ENCODE assay signal across 25 cellular contexts in the genomic region with DNA sequence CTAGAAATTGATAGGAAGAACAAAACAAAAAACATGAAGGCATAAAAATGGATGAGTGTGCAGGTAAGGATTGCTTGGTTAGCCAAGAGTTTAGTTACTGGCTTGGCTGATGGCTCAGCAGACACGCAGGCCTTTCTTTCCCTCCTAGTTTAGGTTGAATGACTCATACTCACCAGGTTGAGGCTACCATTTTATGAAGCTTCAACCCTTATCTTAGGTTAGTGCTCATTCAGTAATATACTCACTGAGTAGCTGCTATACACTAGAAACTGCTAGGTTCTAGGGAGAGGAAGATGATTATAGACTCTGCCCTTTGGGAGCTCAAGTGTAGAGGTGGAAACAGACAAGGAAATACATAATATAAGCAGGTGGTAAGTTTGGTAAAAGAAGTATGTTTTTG. TPM values are rescaled to one million over a fixed set of nuclear protein-coding genes. Genes with fewer than 3 reads are reported as not detected.
DNase-seq lines count a peak whose midpoint lies in the region; ATAC-seq, FAIRE-seq and TF ChIP-seq lines count a peak whose summit lies in the region.
"Had no signal": no experiment of that assay in that cellular context is flagged by ENCODE, and none has a peak within 500 bp of the region (broad histone marks: within the 10 kb centered on the region; RNA-seq: fewer than 3 reads in every experiment).

No MANE protein-coding gene starts in this region.

- H3K9me3 Mint-ChIP-seq in activated CD8-positive, alpha-beta memory T cell treated with anti-CD3 and anti-CD28 coated beads, Interleukin-2, amount 10 ng/mL, durations not matched to agents 7 days and 5 days (ENCODE audit: low read depth): no peaks in the 10 kb centered on the region
- H3K9me3 Mint-ChIP-seq in CD14-positive monocyte: peaks cover 0 to 2% (median 0%) of the 10 kb centered on the region in 7 donors

- no peak for TF ChIP-seq RAD21 in A549 (conservative IDR thresholded peaks at IDR 0.05 in 1 of 2, IDR thresholded peaks at IDR 0.05 in 1 of 2)

- TF ChIP-seq POLR2A in A549 (IDR thresholded peaks at IDR 0.05; ENCODE audit: low read length): no peak

- peaks cover 6% of the 10 kb centered on the region; the same call in 1 of the 3 replicates for H3K4me1 ChIP-seq in A549

- H3K9me3 ChIP-seq in A549: no peaks in the 10 kb centered on the region
- H3K9me3 ChIP-seq in T-helper 17 cell (ENCODE audit: control insufficient read depth, low read length, poor library complexity, severe bottlenecking): no peaks in the 10 kb centered on the region

- DNase-seq in activated CD8-positive, alpha-beta memory T cell treated with anti-CD3 and anti-CD28 coated beads, Interleukin-2, amount 10 ng/mL, durations not matched to agents 7 days and 5 days: no peak
- no peak for DNase-seq in activated CD8-positive, alpha-beta memory T cell treated with anti-CD3 and anti-CD28 coated beads, Interleukin-2, amount 50 U/mL, for 48 hours
- DNase-seq in A549 (ENCODE audit: low read depth in 1 of 2, low spot score in 1 of 2) (no peak), T-helper 17 cell (no peak), kidney tubule cell (ENCODE audit: low spot score) (peak; percentile 68), CD14-positive monocyte (ENCODE audit: low spot score) (no peak), NCI-H1092 (lab: John Stamatoyannopoulos, UW) (no peak)
- DNase-seq: DMS 273 treated with DMSO at 0.1 percent for 48 hours, DMS79 treated with DMSO at 0.1 percent for 48 hours, Kasumi-1, NCI-H1417, NCI-H187, NCI-H2107, NCI-H446 treated with DMSO at 0.1 percent for 48 hours, NCI-H526 treated with DMSO at 0.1 percent for 48 hours, OCI-M1, SHP77 treated with DMSO at 0.1 percent for 48 hours, SW 1271 had no signal

- no peak overlapping the region for H3K4me3 Mint-ChIP-seq in activated CD8-positive, alpha-beta memory T cell treated with anti-CD3 and anti-CD28 coated beads, Interleukin-2, amount 10 ng/mL, durations not matched to agents 7 days and 5 days
- H3K4me3 Mint-ChIP-seq in T-helper 17 cell (no peak overlapping the region), CD14-positive monocyte (no peak overlapping the region)
- H3K4me3 Mint-ChIP-seq: B cell had no signal

- POLR2A ChIA-PET in A549 (lab: Yijun Ruan, JAX): interaction anchor here (0.6 to 0.8 kb wide), 2 partner anchors 111 to 131 kb away, joined by 4 read pairs; partner anchors contain the start of gene COPS7A

- no peak overlapping the region for H3K4me2 ChIP-seq in A549

- no peak for FAIRE-seq in A549 (lab: Jason Lieb, UNC)
- FAIRE-seq: GM12878, GM18507, H54 had no signal

- intact Hi-C loops in CD14-positive monocyte (cut with micrococcal nuclease): no loop called here

- H3K4me1 Mint-ChIP-seq in activated CD8-positive, alpha-beta memory T cell treated with anti-CD3 and anti-CD28 coated beads, Interleukin-2, amount 10 ng/mL, durations not matched to agents 7 days and 5 days: peaks cover 8% of the 10 kb centered on the region
- peaks cover 12% of the 10 kb centered on the region for H3K4me1 Mint-ChIP-seq in T-helper 17 cell
- peaks cover 4% of the 10 kb centered on the region for H3K4me1 Mint-ChIP-seq in CD14-positive monocyte

- H3K27ac ChIP-seq in A549: no peak overlapping the region
- H3K27ac ChIP-seq: SK-N-MC had no signal

- TF ChIP-seq CTCF in A549 (IDR thresholded peaks at IDR 0.05) (no peak), CD14-positive monocyte (IDR thresholded peaks at IDR 0.05) (no peak)

- H3K4me3 ChIP-seq in A549: no peak overlapping the region
- H3K4me3 ChIP-seq: GM12878, SK-N-MC had no signal

- no peak overlapping the region for H3K27ac Mint-ChIP-seq in activated CD8-positive, alpha-beta memory T cell treated with anti-CD3 and anti-CD28 coated beads, Interleukin-2, amount 10 ng/mL, durations not matched to agents 7 days and 5 days
- H3K27ac Mint-ChIP-seq in T-helper 17 cell: peak overlapping the region; percentile 77
- no peak overlapping the region for H3K27ac Mint-ChIP-seq in CD14-positive monocyte
- H3K27ac Mint-ChIP-seq: B cell had no signal

- WGBS in A549 (ENCODE audit: missing lambda C conversion rate): 84% methylated on average over 1 of the region's 1 CpG

- ATAC-seq in activated CD8-positive, alpha-beta memory T cell treated with anti-CD3 and anti-CD28 coated beads, Interleukin-2, amount 10 ng/mL, durations not matched to agents 7 days and 5 days: peak; percentile 31
- no peak for ATAC-seq in A549
- no peak for ATAC-seq in T-helper 17 cell
- ATAC-seq in GM21447 (IDR thresholded peaks at IDR 0.05; ENCODE audit: unreplicated experiment): no peak
- ATAC-seq: GM12878 had no signal

- H3K36me3 Mint-ChIP-seq in activated CD8-positive, alpha-beta memory T cell treated with anti-CD3 and anti-CD28 coated beads, Interleukin-2, amount 10 ng/mL, durations not matched to agents 7 days and 5 days: no peaks in the 10 kb centered on the region
- H3K36me3 Mint-ChIP-seq in T-helper 17 cell (ENCODE audit: low read depth): no peaks in the 10 kb centered on the region
- H3K36me3 Mint-ChIP-seq in CD14-positive monocyte: no peaks in the 10 kb centered on the region

- CTCF ChIA-PET in activated CD8-positive, alpha-beta memory T cell treated with anti-CD3 and anti-CD28 coated beads, Interleukin-2, amount 10 ng/mL, durations not matched to agents 7 days and 5 days (lab: Charles Lee): interaction anchor here (0.5 to 7.9 kb wide), 18 partner anchors 8 to 296 kb away, joined by 3 to 61 read pairs (median 6); partner anchors contain the start of genes CDCA3, GPR162, MLF2 and P3H3
- CTCF ChIA-PET in A549 (lab: Yijun Ruan, JAX): interaction anchor here (1.2 to 29.8 kb wide), 20 partner anchors 8 to 261 kb away, joined by 3 to 306 read pairs (median 6); partner anchors contain the start of genes CDCA3, GNB3, GPR162 and MLF2

- no peak for TF ChIP-seq EP300 in A549 (IDR thresholded peaks at IDR 0.05)

- peaks cover 29% of the 10 kb centered on the region for H3K27me3 Mint-ChIP-seq in activated CD8-positive, alpha-beta memory T cell treated with anti-CD3 and anti-CD28 coated beads, Interleukin-2, amount 10 ng/mL, durations not matched to agents 7 days and 5 days
- H3K27me3 Mint-ChIP-seq in T-helper 17 cell (peaks cover 16% of the 10 kb centered on the region), CD14-positive monocyte (ENCODE audit: low read depth in 3 of 3) (peaks cover 23 to 26% (median 25%) of the 10 kb centered on the region in 3 donors)

TF ChIP-seq in A549, 52 proteins besides CTCF, POLR2A, EP300 and RAD21 (continues in another document):
- TF ChIP-seq FOSL2 (IDR thresholded peaks at IDR 0.05) (no peak), FOSL2 (CRISPR knock-in tag; IDR thresholded peaks at IDR 0.05) (0 out of 2 replicates have a peak, but pooled peaks have one; percentile 22)

RNA-seq across cellular contexts. Expression of gene P3H3, which starts 6.0 kb away (rescaled TPM):
- total RNA-seq in activated CD8-positive, alpha-beta memory T cell treated with anti-CD3 and anti-CD28 coated beads, Interleukin-2, amount 10 ng/mL, durations not matched to agents 7 days and 5 days: under 1 TPM; 0.23 to 0.99 TPM
- 8.1 and 8.6 TPM in 2 replicates for polyA plus RNA-seq in A549 (2011; rRNA removed)
- 22.4 and 22.9 TPM in 2 replicates for polyA plus RNA-seq in A549 (2012; cell fraction: cytosol; rRNA removed)
- polyA plus RNA-seq in A549 (2012; cell fraction: nucleus; rRNA removed): 64.2 and 72.9 TPM in 2 replicates
- polyA plus RNA-seq in A549 (2017; fragmentation: RNase III; extraction: RNeasy Plus Mini Kit Qiagen cat#74134 plus additional on column Dnase treatment): 17.7 to 23.2 TPM (median 21.9 TPM) in 3 replicates
- polyA minus RNA-seq in A549 (2011; rRNA and poly(A)+ RNA removed): 7.4 and 8.8 TPM in 2 replicates
- 1 to 10 TPM in 1 of 2 donors, under 1 TPM in 1; 0.97 to 1.3 TPM for total RNA-seq in T-helper 17 cell
- not detected for polyA plus RNA-seq in CD14-positive monocyte
- total RNA-seq: B cell had no signal

RNA-seq across cellular contexts. Expression of gene GNB3, which starts 6.5 kb away (rescaled TPM):
- total RNA-seq in activated CD8-positive, alpha-beta memory T cell treated with anti-CD3 and anti-CD28 coated beads, Interleukin-2, amount 10 ng/mL, durations not matched to agents 7 days and 5 days: under 1 TPM in 1 of 2 experiments, not detected in 1; 0.12 TPM
- 0.94 and 1.1 TPM in 2 replicates for polyA plus RNA-seq in A549 (2011; rRNA removed)
- 3.0 and 3.2 TPM in 2 replicates for polyA plus RNA-seq in A549 (2012; cell fraction: cytosol; rRNA removed)
- 23.6 and 24.8 TPM in 2 replicates for polyA plus RNA-seq in A549 (2012; cell fraction: nucleus; rRNA removed)
- 2.3 to 3.7 TPM (median 2.7 TPM) in 3 replicates for polyA plus RNA-seq in A549 (2017; fragmentation: RNase III; extraction: RNeasy Plus Mini Kit Qiagen cat#74134 plus additional on column Dnase treatment)
- polyA minus RNA-seq in A549 (2011; rRNA and poly(A)+ RNA removed): 0.54 and 1.2 TPM in 2 replicates
- total RNA-seq in T-helper 17 cell: under 1 TPM; 0.26 to 0.45 TPM
- polyA plus RNA-seq in CD14-positive monocyte: not detected
- total RNA-seq: MCF 10A had no signal

RNA-seq across cellular contexts. Expression of gene GPR162, which starts 12.6 kb away (rescaled TPM):
- total RNA-seq in activated CD8-positive, alpha-beta memory T cell treated with anti-CD3 and anti-CD28 coated beads, Interleukin-2, amount 10 ng/mL, durations not matched to agents 7 days and 5 days: under 1 TPM in 1 of 2 experiments, not detected in 1; 0.82 TPM
- polyA plus RNA-seq in A549 (2011; rRNA removed) (1.8 TPM in 2 replicates), A549 (2017; fragmentation: RNase III; extraction: RNeasy Plus Mini Kit Qiagen cat#74134 plus additional on column Dnase treatment) (1.7 to 2.4 TPM (median 1.7 TPM) in 3 replicates), CD14-positive monocyte (10 to 100 TPM; 15.1 to 16.0 TPM)
- 2.0 and 2.8 TPM in 2 replicates for polyA plus RNA-seq in A549 (2012; cell fraction: cytosol; rRNA removed)
- polyA plus RNA-seq in A549 (2012; cell fraction: nucleus; rRNA removed): 5.3 and 5.6 TPM in 2 replicates
- polyA minus RNA-seq in A549 (2011; rRNA and poly(A)+ RNA removed): 1.6 and 1.7 TPM in 2 replicates
- under 1 TPM in 1 of 2 donors, not detected in 1; 0.63 TPM for total RNA-seq in T-helper 17 cell
- total RNA-seq: B cell, GM12878, MCF 10A had no signal
- polyA plus RNA-seq: GM12878 had no signal

RNA-seq across cellular contexts. Expression of gene CDCA3, which starts 16.8 kb away (rescaled TPM):
- total RNA-seq in activated CD8-positive, alpha-beta memory T cell treated with anti-CD3 and anti-CD28 coated beads, Interleukin-2, amount 10 ng/mL, durations not matched to agents 7 days and 5 days: 100 to 1,000 TPM in 1 of 2 experiments, 10 to 100 TPM in 1; 89.1 to 125 TPM
- polyA plus RNA-seq in A549 (2011; rRNA removed): 51.5 and 57.5 TPM in 2 replicates
- 126 and 149 TPM in 2 replicates for polyA plus RNA-seq in A549 (2012; cell fraction: cytosol; rRNA removed)
- polyA plus RNA-seq in A549 (2012; cell fraction: nucleus; rRNA removed): 334 and 410 TPM in 2 replicates
- polyA plus RNA-seq in A549 (2017; fragmentation: RNase III; extraction: RNeasy Plus Mini Kit Qiagen cat#74134 plus additional on column Dnase treatment): 79.6 to 92.0 TPM (median 80.2 TPM) in 3 replicates
- polyA minus RNA-seq in A549 (2011; rRNA and poly(A)+ RNA removed): 39.1 and 46.1 TPM in 2 replicates
- under 1 TPM; 0.65 to 0.87 TPM for total RNA-seq in T-helper 17 cell
- polyA plus RNA-seq in CD14-positive monocyte: under 1 TPM; 0.57 to 0.61 TPM

RNA-seq across cellular contexts. Expression of gene USP5, which starts 17.7 kb away (rescaled TPM):
- total RNA-seq in activated CD8-positive, alpha-beta memory T cell treated with anti-CD3 and anti-CD28 coated beads, Interleukin-2, amount 10 ng/mL, durations not matched to agents 7 days and 5 days: 100 to 1,000 TPM in 1 of 2 experiments, 10 to 100 TPM in 1; 98.8 to 129 TPM
- polyA plus RNA-seq in A549 (2011; rRNA removed): 58.6 and 64.5 TPM in 2 replicates
- polyA plus RNA-seq in A549 (2012; cell fraction: cytosol; rRNA removed): 101 and 110 TPM in 2 replicates
- 224 and 245 TPM in 2 replicates for polyA plus RNA-seq in A549 (2012; cell fraction: nucleus; rRNA removed)
- 75.3 to 78.2 TPM (median 76.9 TPM) in 3 replicates for polyA plus RNA-seq in A549 (2017; fragmentation: RNase III; extraction: RNeasy Plus Mini Kit Qiagen cat#74134 plus additional on column Dnase treatment)
- 155 and 161 TPM in 2 replicates for polyA minus RNA-seq in A549 (2011; rRNA and poly(A)+ RNA removed)
- total RNA-seq in T-helper 17 cell: 10 to 100 TPM; 65.7 to 76.1 TPM
- 10 to 100 TPM; 29.9 to 32.4 TPM for polyA plus RNA-seq in CD14-positive monocyte
